In the genomic region with DNA sequence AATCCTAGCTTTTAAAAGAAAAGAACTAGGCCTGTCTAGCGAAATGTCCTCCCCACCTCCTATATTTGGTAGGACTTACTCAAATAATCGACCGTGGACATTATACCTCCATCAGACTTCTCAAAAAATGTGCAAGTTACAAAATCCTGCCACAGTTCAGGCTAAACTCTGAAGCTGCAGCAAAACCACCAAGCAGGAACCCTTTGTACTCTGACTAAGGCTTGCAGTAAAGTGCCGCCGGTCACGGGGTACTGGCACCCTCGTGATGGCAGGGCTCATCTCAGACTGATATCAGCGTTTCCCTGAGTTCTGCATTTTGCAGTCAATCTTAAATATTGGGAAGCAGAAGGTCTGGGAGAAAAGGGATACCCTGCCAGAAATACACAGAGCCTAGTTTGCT, we compare ENCODE assay signal across 8 cellular contexts. TPM values are rescaled to one million over a fixed set of nuclear protein-coding genes. Genes with fewer than 3 reads are reported as not detected.
DNase-seq lines count a peak whose midpoint lies in the region; ATAC-seq and TF ChIP-seq lines count a peak whose summit lies in the region.

No MANE protein-coding gene starts in this region.

- no peaks in the 10 kb centered on the region for H3K9me3 ChIP-seq in esophagus muscularis mucosa
- H3K9me3 ChIP-seq in parathyroid adenoma (ENCODE audit: control insufficient read depth, low read length) = no peaks in the 10 kb centered on the region
- H3K9me3 ChIP-seq in MG63 = no peaks in the 10 kb centered on the region

- H2AFZ ChIP-seq in parathyroid adenoma = peak overlapping the region; percentile 43

- H3K36me3 ChIP-seq in esophagus muscularis mucosa (peaks cover 10 to 42% (median 33%) of the 10 kb centered on the region in 4 donors), parathyroid adenoma (ENCODE audit: control insufficient read depth, insufficient read depth, low read length) (no peaks in the 10 kb centered on the region), MG63 (peaks cover 19% of the 10 kb centered on the region)

- H3K27me3 ChIP-seq in esophagus muscularis mucosa = no peaks in the 10 kb centered on the region
- H3K27me3 ChIP-seq in parathyroid adenoma (ENCODE audit: control insufficient read depth, insufficient read depth, low read length) = no peaks in the 10 kb centered on the region
- H3K27me3 ChIP-seq in MG63 = no peaks in the 10 kb centered on the region

- H3K27ac ChIP-seq in esophagus muscularis mucosa (replicated peaks in 1 of 4) = peak overlapping the region in 3 of 4 donors; percentile 4 to 24 (median 20)
- H3K27ac ChIP-seq in parathyroid adenoma = peak overlapping the region; percentile 50

- peaks cover 4 to 29% (median 21%) of the 10 kb centered on the region in 4 donors for H3K4me1 ChIP-seq in esophagus muscularis mucosa
- H3K4me1 ChIP-seq in parathyroid adenoma = peaks cover 25% of the 10 kb centered on the region

- DNase-seq in HK-2 (ENCODE audit: unreplicated experiment) = peak; percentile 50
- peak; percentile 58 for DNase-seq in activated CD4-positive, alpha-beta T cell treated with anti-CD3 and anti-CD28 coated beads, Interleukin-2, amount 50 U/mL, for 1 hour
- no peak for DNase-seq in esophagus muscularis mucosa (ENCODE audit: extremely low spot score)
- no peak for DNase-seq in MG63
- no peak for DNase-seq in NCI-H345 (lab: John Stamatoyannopoulos, UW)

- WGBS in esophagus muscularis mucosa = 69% methylated on average over 8 of the region's 8 CpGs

- TF ChIP-seq EP300 in esophagus muscularis mucosa (IDR thresholded peaks at IDR 0.05) = no peak

- intact Hi-C loops in esophagus muscularis mucosa (cut with DNase I) = no loop called here

- peak overlapping the region; percentile 60 for H3K4me2 ChIP-seq in parathyroid adenoma (ENCODE audit: low read length)

- no peak overlapping the region for H3K9ac ChIP-seq in parathyroid adenoma

- H3K79me2 ChIP-seq in parathyroid adenoma = peaks cover 22% of the 10 kb centered on the region

- H3K4me3 ChIP-seq in esophagus muscularis mucosa (peak overlapping the region in 1 of 4 donors; percentile 14), parathyroid adenoma (ENCODE audit: low read depth, low read length) (peak overlapping the region; percentile 45), MG63 (no peak overlapping the region)

- ATAC-seq in GM18858 (IDR thresholded peaks at IDR 0.05; ENCODE audit: unreplicated experiment) = no peak
- ATAC-seq in GM19324 (IDR thresholded peaks at IDR 0.05; ENCODE audit: low FRiP score, unreplicated experiment) = no peak

- TF ChIP-seq CTCF in esophagus muscularis mucosa (IDR thresholded peaks at IDR 0.05) = no peak
- no peak for TF ChIP-seq CTCF in parathyroid adenoma (IDR thresholded peaks at IDR 0.05)

- TF ChIP-seq POLR2A in esophagus muscularis mucosa (IDR thresholded peaks at IDR 0.05; ENCODE audit: low read depth) = no peak

RNA-seq across cellular contexts. Expression of gene SLC11A2, which starts 17.1 kb away (rescaled TPM):
- total RNA-seq in esophagus muscularis mucosa = 10 to 100 TPM; 29.7 to 33.0 (median 31.7) TPM
- 12.0 and 74.1 TPM in 2 replicates for total RNA-seq in MG63 (2014; rRNA removed; shearing (Covaris generic); ENCODE audit: low replicate concordance)

RNA-seq across cellular contexts. Expression of gene LETMD1, which starts 39.1 kb away (rescaled TPM):
- 10 to 100 TPM; 35.6 to 43.2 (median 42.1) TPM for total RNA-seq in esophagus muscularis mucosa
- 27.5 and 28.8 TPM in 2 replicates for total RNA-seq in MG63 (2014; rRNA removed; shearing (Covaris generic); ENCODE audit: low replicate concordance)

RNA-seq across cellular contexts. Expression of gene HIGD1C, which starts 56.7 kb away (rescaled TPM):
- not detected for total RNA-seq in esophagus muscularis mucosa
- total RNA-seq in MG63 (2014; rRNA removed; shearing (Covaris generic); ENCODE audit: low replicate concordance) = not detected in 2 replicates

Comparison
In these comparisons a context has a peak if more than half of its experiments do, and no peak if none do; other contexts are left out.
1. DNase-seq: peak in HK-2 (single experiment) and activated CD4-positive, alpha-beta T cell treated with anti-CD3 and anti-CD28 coated beads, Interleukin-2, amount 50 U/mL, for 1 hour (single experiment); none in esophagus muscularis mucosa (single experiment), MG63 (single experiment) and NCI-H345 (single experiment).